8 cellular contexts compared by ENCODE assay signal in the genomic region with DNA sequence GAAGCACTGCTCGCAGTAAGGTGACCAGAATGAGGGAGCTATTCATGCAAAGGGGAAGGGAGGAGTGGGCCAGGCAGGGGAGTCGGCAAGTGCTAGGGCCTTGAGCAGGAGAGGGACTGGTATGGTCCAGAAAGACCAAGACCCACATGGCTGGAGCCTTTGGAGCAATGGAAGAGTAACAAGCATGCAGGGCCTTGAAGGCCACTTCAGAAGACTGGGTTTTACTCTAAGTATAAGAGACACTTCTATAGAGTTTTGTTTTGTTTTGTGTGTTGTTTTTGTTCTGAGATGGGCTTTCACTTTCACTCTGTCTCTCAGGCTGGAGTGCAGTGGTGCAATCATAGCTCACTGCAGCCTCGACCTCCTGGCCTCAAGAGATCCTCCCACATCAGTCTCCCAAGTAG. TPM values are rescaled to one million over a fixed set of nuclear protein-coding genes. Genes with fewer than 3 reads are reported as not detected.
A peak's percentile ranks its signal among the peaks of the same experiment; 100 is the strongest.
DNase-seq lines count a peak whose midpoint lies in the region; ATAC-seq, FAIRE-seq and TF ChIP-seq lines count a peak whose summit lies in the region.

No MANE protein-coding gene starts in this region.

- peak; percentile 92 for FAIRE-seq in GM18507 (lab: Jason Lieb, UNC)

- DNase-seq in GM18507 (ENCODE audit: extremely low spot score, insufficient read length, low read depth) (no peak), fibroblast of villous mesenchyme (ENCODE audit: low read depth) (peak; percentile 20), BE2C (no peak), occipital lobe (lab: John Stamatoyannopoulos, UW) (no peak), NCI-H1417 (lab: John Stamatoyannopoulos, UW) (no peak)
- DNase-seq in effector CD4-positive, alpha-beta T cell = no peak

- no peaks in the 10 kb centered on the region for H3K36me3 ChIP-seq in BE2C

- peak overlapping the region; percentile 17 for H3K4me3 ChIP-seq in fibroblast of villous mesenchyme (ENCODE audit: low read depth, low read length)
- no peak overlapping the region for H3K4me3 ChIP-seq in BE2C (ENCODE audit: low read depth, low read length)

- peaks cover 6% of the 10 kb centered on the region; the same call in 1 of the 2 replicates for H3K4me1 ChIP-seq in BE2C

- ATAC-seq in GM21515 (IDR thresholded peaks at IDR 0.05; ENCODE audit: unreplicated experiment) (peak; percentile 65), HG03575 (IDR thresholded peaks at IDR 0.05; ENCODE audit: extremely low read depth, insufficient number of reproducible peaks, low FRiP score, unreplicated experiment) (peak; percentile 35)

- peaks cover 3% of the 10 kb centered on the region for H3K9me3 ChIP-seq in BE2C

- no peaks in the 10 kb centered on the region for H3K27me3 ChIP-seq in BE2C

- TF ChIP-seq CTCF in fibroblast of villous mesenchyme (IDR thresholded peaks at IDR 0.05; ENCODE audit: insufficient read depth, low read depth, low read length) = no peak
- TF ChIP-seq CTCF in BE2C (IDR thresholded peaks at IDR 0.05; ENCODE audit: low read depth, low read length) = no peak

RNA-seq across cellular contexts. Expression of a gene that starts 42.0 kb away (rescaled TPM):
- not detected in 2 replicates for total RNA-seq in fibroblast of villous mesenchyme
- not detected for polyA plus RNA-seq in BE2C (2012; ENCODE audit: insufficient read depth, insufficient read length, low read depth)
- total RNA-seq in occipital lobe = 1.1 TPM
